Comparison of ENCODE assay signal across 9 cellular contexts in the genomic region with DNA sequence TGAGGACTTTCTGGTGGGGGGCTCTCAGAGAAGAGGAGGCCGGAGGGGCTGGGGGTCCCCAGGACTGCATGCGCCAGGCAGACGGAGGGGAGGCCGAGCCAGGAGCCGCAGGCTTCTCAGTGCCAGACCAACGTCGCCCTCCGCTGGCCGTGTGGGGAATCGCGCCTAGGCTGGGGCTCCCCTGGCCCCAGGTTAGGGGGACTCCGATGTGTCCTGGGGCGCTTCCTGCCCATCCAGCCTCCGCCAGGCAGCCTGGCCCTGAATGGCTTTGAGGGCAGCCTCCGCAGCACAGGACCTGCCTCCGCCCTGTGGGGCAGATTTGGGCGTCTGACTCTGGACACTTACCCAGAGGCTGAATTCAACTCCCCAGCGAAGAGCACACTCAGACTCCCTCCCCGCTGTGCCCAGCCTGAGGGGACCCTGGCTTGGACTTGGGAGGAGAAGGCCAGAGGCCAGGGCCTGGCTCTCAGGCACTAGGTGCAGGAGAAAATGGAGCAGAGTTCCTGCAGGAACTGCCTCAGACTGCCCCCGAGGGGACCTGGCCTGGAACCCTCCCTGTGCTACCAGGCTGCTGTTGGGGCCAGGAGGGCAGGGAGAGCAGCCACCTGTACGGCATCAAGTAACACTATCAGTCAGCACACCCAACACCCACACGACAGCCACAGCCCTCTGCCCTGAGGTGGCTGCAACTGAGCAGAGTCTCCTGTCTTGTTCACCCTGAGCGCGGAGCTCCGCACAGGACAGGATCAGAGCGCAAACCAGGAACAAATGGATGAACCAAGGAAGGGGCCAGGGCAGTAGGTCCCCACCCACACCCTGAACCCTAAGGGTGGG. TPM values are rescaled to one million over a fixed set of nuclear protein-coding genes. Genes with fewer than 3 reads are reported as not detected.
DNase-seq lines count a peak whose midpoint lies in the region; ATAC-seq, FAIRE-seq and TF ChIP-seq lines count a peak whose summit lies in the region.
"Had no signal": no experiment of that assay in that cellular context is flagged by ENCODE, and none has a peak within 500 bp of the region (broad histone marks: within the 10 kb centered on the region; RNA-seq: fewer than 3 reads in every experiment).

No MANE protein-coding gene starts in this region.

- H3K9ac ChIP-seq in Loucy (ENCODE audit: low read depth, low read length, poor library complexity, severe bottlenecking): no peak overlapping the region

- ATAC-seq in sciatic nerve: no peak

- H3K79me2 ChIP-seq in Loucy (ENCODE audit: insufficient read depth, low read length): no peaks in the 10 kb centered on the region

- H3F3A ChIP-seq in Loucy (ENCODE audit: low read depth): no peaks in the 10 kb centered on the region

- no peaks in the 10 kb centered on the region for H3K9me2 ChIP-seq in Loucy (replicated peaks; ENCODE audit: low read depth, low read length)

- no peak overlapping the region for H2AFZ ChIP-seq in Loucy (ENCODE audit: low read length)

- no peak overlapping the region for H3K27ac Mint-ChIP-seq in activated CD4-positive, alpha-beta memory T cell treated with anti-CD3 and anti-CD28 coated beads for 36 hours
- H3K27ac Mint-ChIP-seq in activated CD4-positive, alpha-beta memory T cell treated with anti-CD3 and anti-CD28 coated beads, Interleukin-2, amount 10 ng/mL, durations not matched to agents 7 days and 5 days: no peak overlapping the region
- H3K27ac Mint-ChIP-seq in chondrocyte (ENCODE audit: unreplicated experiment): no peak overlapping the region

- H3K9me3 ChIP-seq in Loucy (ENCODE audit: insufficient read depth, low read depth, low read length): no peaks in the 10 kb centered on the region

- no peak overlapping the region for H3K4me3 Mint-ChIP-seq in activated CD4-positive, alpha-beta memory T cell treated with anti-CD3 and anti-CD28 coated beads for 36 hours
- H3K4me3 Mint-ChIP-seq in activated CD4-positive, alpha-beta memory T cell treated with anti-CD3 and anti-CD28 coated beads, Interleukin-2, amount 10 ng/mL, durations not matched to agents 7 days and 5 days: no peak overlapping the region
- H3K4me3 Mint-ChIP-seq in chondrocyte (ENCODE audit: unreplicated experiment): no peak overlapping the region

- peaks cover 10% of the 10 kb centered on the region for H3K27me3 Mint-ChIP-seq in activated CD4-positive, alpha-beta memory T cell treated with anti-CD3 and anti-CD28 coated beads for 36 hours
- peaks cover 7% of the 10 kb centered on the region for H3K27me3 Mint-ChIP-seq in activated CD4-positive, alpha-beta memory T cell treated with anti-CD3 and anti-CD28 coated beads, Interleukin-2, amount 10 ng/mL, durations not matched to agents 7 days and 5 days
- H3K27me3 Mint-ChIP-seq in chondrocyte (ENCODE audit: low read depth): no peaks in the 10 kb centered on the region

- POLR2A ChIA-PET in activated CD4-positive, alpha-beta memory T cell treated with anti-CD3 and anti-CD28 coated beads for 36 hours (lab: Charles Lee): no interaction called here
- POLR2A ChIA-PET in activated CD4-positive, alpha-beta memory T cell treated with anti-CD3 and anti-CD28 coated beads, Interleukin-2, amount 10 ng/mL, durations not matched to agents 7 days and 5 days (lab: Charles Lee): no interaction called here

- CTCF ChIA-PET in activated CD4-positive, alpha-beta memory T cell treated with anti-CD3 and anti-CD28 coated beads for 36 hours (lab: Charles Lee): interaction anchor here (1.2 kb wide), 1 partner anchor 267 kb away, joined by 3 read pairs; no protein-coding TSS in a partner anchor
- CTCF ChIA-PET in activated CD4-positive, alpha-beta memory T cell treated with anti-CD3 and anti-CD28 coated beads, Interleukin-2, amount 10 ng/mL, durations not matched to agents 7 days and 5 days (lab: Charles Lee): no interaction called here

- intact Hi-C loops in activated CD4-positive, alpha-beta memory T cell treated with anti-CD3 and anti-CD28 coated beads for 36 hours (cut with micrococcal nuclease): no loop called here
- intact Hi-C loops in sciatic nerve (cut with DNase I): no loop called here

- no peaks in the 10 kb centered on the region for H3K9me3 Mint-ChIP-seq in activated CD4-positive, alpha-beta memory T cell treated with anti-CD3 and anti-CD28 coated beads for 36 hours
- no peaks in the 10 kb centered on the region for H3K9me3 Mint-ChIP-seq in activated CD4-positive, alpha-beta memory T cell treated with anti-CD3 and anti-CD28 coated beads, Interleukin-2, amount 10 ng/mL, durations not matched to agents 7 days and 5 days
- H3K9me3 Mint-ChIP-seq in chondrocyte (ENCODE audit: low read depth): no peaks in the 10 kb centered on the region

- H3K36me3 ChIP-seq in Loucy (ENCODE audit: insufficient read depth, low read length): no peaks in the 10 kb centered on the region

- no peaks in the 10 kb centered on the region for H3K4me1 ChIP-seq in Loucy (ENCODE audit: insufficient read depth, low read length, poor library complexity, severe bottlenecking)

- TF ChIP-seq CTCF in Loucy (conservative IDR thresholded peaks at IDR 0.05; ENCODE audit: low read length) (peak; percentile 60), chondrocyte (IDR thresholded peaks at IDR 0.05) (peak; percentile 61)

- H3K27me3 ChIP-seq in Loucy (ENCODE audit: insufficient read depth, low read length, poor library complexity, severe bottlenecking): no peaks in the 10 kb centered on the region

- H3K4me3 ChIP-seq in Loucy (ENCODE audit: low read length, poor library complexity, severe bottlenecking): no peak overlapping the region

- no peaks in the 10 kb centered on the region for H4K20me1 ChIP-seq in Loucy (ENCODE audit: insufficient read depth, low read length, poor library complexity, severe bottlenecking)

- FAIRE-seq in HTR-8/SVneo (lab: Jason Lieb, UNC): no peak
- FAIRE-seq: islet of Langerhans had no signal

- no peaks in the 10 kb centered on the region for H3K36me3 Mint-ChIP-seq in activated CD4-positive, alpha-beta memory T cell treated with anti-CD3 and anti-CD28 coated beads for 36 hours
- H3K36me3 Mint-ChIP-seq in activated CD4-positive, alpha-beta memory T cell treated with anti-CD3 and anti-CD28 coated beads, Interleukin-2, amount 10 ng/mL, durations not matched to agents 7 days and 5 days (ENCODE audit: low read depth): no peaks in the 10 kb centered on the region
- no peaks in the 10 kb centered on the region for H3K36me3 Mint-ChIP-seq in chondrocyte (ENCODE audit: low read depth)

- no peak overlapping the region for H3K4me2 ChIP-seq in Loucy (ENCODE audit: low read depth, low read length, poor library complexity, severe bottlenecking)

- peak; percentile 57 for DNase-seq in activated CD4-positive, alpha-beta memory T cell treated with anti-CD3 and anti-CD28 coated beads for 36 hours
- DNase-seq in activated CD4-positive, alpha-beta memory T cell treated with anti-CD3 and anti-CD28 coated beads, Interleukin-2, amount 10 ng/mL, durations not matched to agents 7 days and 5 days: no peak
- DNase-seq in chondrocyte (ENCODE audit: low spot score): peak; percentile 77
- peak; percentile 33 for DNase-seq in sciatic nerve (ENCODE audit: low spot score)
- DNase-seq in NCI-H446 (lab: John Stamatoyannopoulos, UW): no peak
- DNase-seq in hepatic stellate cell (ENCODE audit: low spot score): no peak
- DNase-seq in HTR-8/SVneo (ENCODE audit: insufficient read length, low spot score): no peak

- no peaks in the 10 kb centered on the region for H3K4me1 Mint-ChIP-seq in activated CD4-positive, alpha-beta memory T cell treated with anti-CD3 and anti-CD28 coated beads for 36 hours (ENCODE audit: low read depth)
- H3K4me1 Mint-ChIP-seq in activated CD4-positive, alpha-beta memory T cell treated with anti-CD3 and anti-CD28 coated beads, Interleukin-2, amount 10 ng/mL, durations not matched to agents 7 days and 5 days: no peaks in the 10 kb centered on the region
- no peaks in the 10 kb centered on the region for H3K4me1 Mint-ChIP-seq in chondrocyte (ENCODE audit: low read depth)

RNA-seq across cellular contexts. Expression of a gene that starts 0.6 kb away (rescaled TPM):
- total RNA-seq in activated CD4-positive, alpha-beta memory T cell treated with anti-CD3 and anti-CD28 coated beads for 36 hours: not detected
- total RNA-seq in activated CD4-positive, alpha-beta memory T cell treated with anti-CD3 and anti-CD28 coated beads, Interleukin-2, amount 10 ng/mL, durations not matched to agents 7 days and 5 days: not detected
- total RNA-seq in chondrocyte: not detected in 3 replicates
- not detected for total RNA-seq in sciatic nerve

Comparison
In these comparisons a context has a peak if more than half of its experiments do, and no peak if none do; other contexts are left out.
1. DNase-seq: peak in activated CD4-positive, alpha-beta memory T cell treated with anti-CD3 and anti-CD28 coated beads for 36 hours (single experiment), chondrocyte (single experiment) and sciatic nerve (single experiment); none in activated CD4-positive, alpha-beta memory T cell treated with anti-CD3 and anti-CD28 coated beads, Interleukin-2, amount 10 ng/mL, durations not matched to agents 7 days and 5 days (single experiment), NCI-H446 (0 of 2), hepatic stellate cell (single experiment) and HTR-8/SVneo (single experiment).